1 cellular context compared by ENCODE assay signal in genomic region chr7:74173074-74173473, GRCh38.
TF ChIP-seq lines count a peak whose summit lies in the region.

No MANE protein-coding gene starts in this region.

TF ChIP-seq in GM23338, 12 proteins besides CTCF, POLR2A, EP300 and RAD21 (continued from another document):
- TF ChIP-seq ZNF331 (CRISPR knock-in tag; IDR thresholded peaks at IDR 0.05; ENCODE audit: low read depth), result no peak
- TF ChIP-seq NANOG (IDR thresholded peaks at IDR 0.05; ENCODE audit: borderline replicate concordance), result no peak
TF ChIP-seq in GM23338: peak in this region for 1.
